Comparison of ENCODE assay signal across 11 cellular contexts in genomic region chr6:50850223-50850751, GRCh38. TPM values are rescaled to one million over a fixed set of nuclear protein-coding genes. Genes with fewer than 3 reads are reported as not detected.
A peak's percentile ranks its signal among the peaks of the same experiment; 100 is the strongest.
DNase-seq lines count a peak whose midpoint lies in the region; ATAC-seq and TF ChIP-seq lines count a peak whose summit lies in the region.
"Had no signal": no experiment of that assay in that cellular context is flagged by ENCODE, and none has a peak within 500 bp of the region (broad histone marks: within the 10 kb centered on the region; RNA-seq: fewer than 3 reads in every experiment).

No MANE protein-coding gene starts in this region.

- intact Hi-C loops in Right ventricle myocardium inferior (cut with DNase I) (no loop called here), left ventricle myocardium superior (cut with micrococcal nuclease) (no loop called here), breast epithelium (cut with DNase I; ENCODE audit: low total_unique reads) (no loop called here)

- no peaks in the 10 kb centered on the region for H3K4me1 Mint-ChIP-seq in activated CD4-positive, alpha-beta T cell treated with anti-CD3 and anti-CD28 coated beads, Interleukin-2, amount 10 ng/mL, durations not matched to agents 7 days and 5 days
- H3K4me1 Mint-ChIP-seq: immature natural killer cell had no signal

- CTCF ChIA-PET in activated CD4-positive, alpha-beta T cell treated with anti-CD3 and anti-CD28 coated beads, Interleukin-2, amount 10 ng/mL, durations not matched to agents 7 days and 5 days (lab: Charles Lee) = no interaction called here

- TF ChIP-seq CTCF in breast epithelium (IDR thresholded peaks at IDR 0.05) (no peak), thoracic aorta (IDR thresholded peaks at IDR 0.05) (no peak)

- H3K27ac ChIP-seq in breast epithelium = peak overlapping the region; percentile 89 to 93
- H3K27ac ChIP-seq in thoracic aorta = no peak overlapping the region

- peaks cover 66% of the 10 kb centered on the region for H3K27me3 Mint-ChIP-seq in activated CD4-positive, alpha-beta T cell treated with anti-CD3 and anti-CD28 coated beads, Interleukin-2, amount 10 ng/mL, durations not matched to agents 7 days and 5 days

- POLR2A ChIA-PET in activated CD4-positive, alpha-beta T cell treated with anti-CD3 and anti-CD28 coated beads, Interleukin-2, amount 10 ng/mL, durations not matched to agents 7 days and 5 days (lab: Charles Lee) = no interaction called here

- H3K9me3 Mint-ChIP-seq in activated CD4-positive, alpha-beta T cell treated with anti-CD3 and anti-CD28 coated beads, Interleukin-2, amount 10 ng/mL, durations not matched to agents 7 days and 5 days = no peaks in the 10 kb centered on the region

- H3K27me3 ChIP-seq in breast epithelium (peaks cover 0 to 41% of the 10 kb centered on the region in 2 donors), thoracic aorta (replicated peaks; ENCODE audit: insufficient read depth) (peaks cover 6% of the 10 kb centered on the region)

- no peaks in the 10 kb centered on the region for H3K36me3 ChIP-seq in breast epithelium
- H3K36me3 ChIP-seq in thoracic aorta = no peaks in the 10 kb centered on the region

- H3K4me1 ChIP-seq in breast epithelium (no peaks in the 10 kb centered on the region), thoracic aorta (ENCODE audit: control insufficient read depth in 1 of 2, low read depth in 2 of 2) (peaks cover 0 to 9% of the 10 kb centered on the region in 2 donors)

- H3K27ac Mint-ChIP-seq in activated CD4-positive, alpha-beta T cell treated with anti-CD3 and anti-CD28 coated beads, Interleukin-2, amount 10 ng/mL, durations not matched to agents 7 days and 5 days = no peak overlapping the region
- H3K27ac Mint-ChIP-seq: immature natural killer cell had no signal

- ATAC-seq in Right ventricle myocardium inferior = no peak
- no peak for ATAC-seq in left ventricle myocardium superior
- ATAC-seq in thoracic aorta (ENCODE audit: insufficient number of reproducible peaks, low FRiP score, low read depth) = no peak
- no peak for ATAC-seq in HG02798 (IDR thresholded peaks at IDR 0.05; ENCODE audit: poor library complexity, unreplicated experiment)
- ATAC-seq in HG02981 (IDR thresholded peaks at IDR 0.05; ENCODE audit: unreplicated experiment) = no peak

- no peak overlapping the region for H3K4me3 Mint-ChIP-seq in activated CD4-positive, alpha-beta T cell treated with anti-CD3 and anti-CD28 coated beads, Interleukin-2, amount 10 ng/mL, durations not matched to agents 7 days and 5 days
- H3K4me3 Mint-ChIP-seq: immature natural killer cell had no signal

- H3K9me3 ChIP-seq in breast epithelium = no peaks in the 10 kb centered on the region
- H3K9me3 ChIP-seq in thoracic aorta = no peaks in the 10 kb centered on the region

- no peaks in the 10 kb centered on the region for H3K36me3 Mint-ChIP-seq in activated CD4-positive, alpha-beta T cell treated with anti-CD3 and anti-CD28 coated beads, Interleukin-2, amount 10 ng/mL, durations not matched to agents 7 days and 5 days (ENCODE audit: low read depth)

- peak; percentile 59 for DNase-seq in Right ventricle myocardium inferior (ENCODE audit: missing footprints)
- no peak for DNase-seq in left ventricle myocardium superior
- peak; percentile 76 to 78 for DNase-seq in breast epithelium (ENCODE audit: low spot score in 2 of 2)
- peak; percentile 77 for DNase-seq in left kidney (ENCODE audit: low read depth, low spot score)
- DNase-seq in thoracic aorta (ENCODE audit: low spot score) = no peak
- DNase-seq in activated CD4-positive, alpha-beta T cell treated with anti-CD3 and anti-CD28 coated beads, Interleukin-2, amount 10 ng/mL, durations not matched to agents 7 days and 5 days = no peak
- DNase-seq: immature natural killer cell; NCI-H146; stimulated activated CD4-positive, alpha-beta T cell treated with anti-CD3 and anti-CD28 coated beads, Interleukin-2, amount 100 ng/mL, for 48 hours had no signal

- peak overlapping the region; percentile 20 to 69 (median 58) for H3K4me3 ChIP-seq in breast epithelium
- peak overlapping the region; percentile 32 for H3K4me3 ChIP-seq in thoracic aorta

- no peak for TF ChIP-seq POLR2A in breast epithelium (IDR thresholded peaks at IDR 0.05)

RNA-seq across cellular contexts. Expression of gene TFAP2B, which starts 31.6 kb away (rescaled TPM):
- total RNA-seq in Right ventricle myocardium inferior (0.03 TPM), left ventricle myocardium superior (not detected), breast epithelium (10 to 100 TPM in 2 of 3 donors, under 1 TPM in 1; under 0.01 to 25.0 (median 14.4) TPM), thoracic aorta (1 to 10 TPM in 1 of 2 donors, not detected in 1; 2.5 TPM)
- total RNA-seq in activated CD4-positive, alpha-beta T cell treated with anti-CD3 and anti-CD28 coated beads, Interleukin-2, amount 10 ng/mL, durations not matched to agents 7 days and 5 days = not detected

Comparison
In these comparisons a context has a peak if more than half of its experiments do, and no peak if none do; other contexts are left out.
1. DNase-seq: peak in Right ventricle myocardium inferior (single experiment), breast epithelium (2 of 2) and left kidney (single experiment); none in left ventricle myocardium superior (single experiment), thoracic aorta (single experiment) and activated CD4-positive, alpha-beta T cell treated with anti-CD3 and anti-CD28 coated beads, Interleukin-2, amount 10 ng/mL, durations not matched to agents 7 days and 5 days (single experiment).
2. H3K27ac ChIP-seq: peak in breast epithelium (2 of 2); none in thoracic aorta (0 of 2).